ENCODE assay signal across 9 cellular contexts in the genomic region with DNA sequence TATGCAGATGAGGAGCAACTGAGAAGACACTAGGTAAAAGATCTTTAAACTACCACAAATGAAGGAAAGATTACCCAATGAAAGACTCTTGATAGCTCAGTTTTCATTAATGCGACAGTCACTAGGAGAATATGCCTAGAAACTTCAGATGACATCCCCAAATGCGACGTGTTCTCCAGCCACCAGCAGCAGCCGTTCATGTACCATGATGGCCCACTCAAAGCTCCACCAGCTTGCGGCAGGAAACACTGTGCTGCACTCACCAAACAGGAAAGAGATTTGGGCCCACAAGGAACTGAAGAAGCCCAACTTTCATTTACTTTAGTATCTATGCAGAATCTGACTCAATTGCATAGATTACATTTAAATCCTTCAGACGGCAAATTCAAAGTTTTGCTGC. TPM values are rescaled to one million over a fixed set of nuclear protein-coding genes. Genes with fewer than 3 reads are reported as not detected.
A peak's percentile ranks its signal among the peaks of the same experiment; 100 is the strongest.
DNase-seq lines count a peak whose midpoint lies in the region; ATAC-seq and TF ChIP-seq lines count a peak whose summit lies in the region.
"Had no signal": no experiment of that assay in that cellular context is flagged by ENCODE, and none has a peak within 500 bp of the region (broad histone marks: within the 10 kb centered on the region; RNA-seq: fewer than 3 reads in every experiment).

No MANE protein-coding gene starts in this region.

- no peaks in the 10 kb centered on the region for H3K27me3 Mint-ChIP-seq in dendritic cell treated with granulocyte-macrophage colony-stimulating factor and Interleukin-4, amounts not matched to agents 40 ng/mL and 50 ng/mL, for 4 days
- no peaks in the 10 kb centered on the region for H3K27me3 Mint-ChIP-seq in stimulated activated naive B cell treated with anti-CD40 and anti-IgM and Interleukin-4, amounts not matched to agents 10 μg/mL and 1 μg/mL and 100 μg/mL, for 72 hours

- intact Hi-C loops in dendritic cell treated with granulocyte-macrophage colony-stimulating factor and Interleukin-4, amounts not matched to agents 40 ng/mL and 50 ng/mL, for 4 days (cut with micrococcal nuclease): no loop called here
- intact Hi-C loops in breast epithelium (cut with DNase I; ENCODE audit: low total_unique reads): no loop called here

- peaks cover 18% of the 10 kb centered on the region for H3K36me3 Mint-ChIP-seq in dendritic cell treated with granulocyte-macrophage colony-stimulating factor and Interleukin-4, amounts not matched to agents 40 ng/mL and 50 ng/mL, for 4 days (ENCODE audit: low read depth)
- peaks cover 7 to 17% of the 10 kb centered on the region in 2 donors for H3K36me3 Mint-ChIP-seq in stimulated activated naive B cell treated with anti-CD40 and anti-IgM and Interleukin-4, amounts not matched to agents 10 μg/mL and 1 μg/mL and 100 μg/mL, for 72 hours

- no peak overlapping the region for H3K27ac ChIP-seq in breast epithelium
- no peak overlapping the region for H3K27ac ChIP-seq in foreskin keratinocyte

- TF ChIP-seq CTCF in breast epithelium (IDR thresholded peaks at IDR 0.05) (no peak), foreskin keratinocyte (conservative IDR thresholded peaks at IDR 0.05) (no peak)

- DNase-seq in KBM-7 (peak; percentile 40), breast epithelium (ENCODE audit: low spot score in 2 of 2) (no peak), foreskin keratinocyte (no peak), HPDE6-E6E7 (ENCODE audit: extremely low spot score) (no peak)
- DNase-seq in activated CD4-positive, alpha-beta T cell treated with anti-CD3 and anti-CD28 coated beads for 4 hours: peak; percentile 31 to 43
- no peak for DNase-seq in stimulated activated naive B cell treated with anti-CD40 and anti-IgM and Interleukin-4, amounts not matched to agents 10 μg/mL and 1 μg/mL and 100 μg/mL, for 72 hours
- DNase-seq: pancreas had no signal

- peaks cover 76% of the 10 kb centered on the region for H3K4me1 Mint-ChIP-seq in dendritic cell treated with granulocyte-macrophage colony-stimulating factor and Interleukin-4, amounts not matched to agents 40 ng/mL and 50 ng/mL, for 4 days (ENCODE audit: low read depth)
- peaks cover 50 to 82% of the 10 kb centered on the region in 2 donors for H3K4me1 Mint-ChIP-seq in stimulated activated naive B cell treated with anti-CD40 and anti-IgM and Interleukin-4, amounts not matched to agents 10 μg/mL and 1 μg/mL and 100 μg/mL, for 72 hours

- H3K4me1 ChIP-seq in breast epithelium (peaks cover 3 to 38% of the 10 kb centered on the region in 2 donors), foreskin keratinocyte (peaks cover 4% of the 10 kb centered on the region)

- no peaks in the 10 kb centered on the region for H3K9me3 Mint-ChIP-seq in dendritic cell treated with granulocyte-macrophage colony-stimulating factor and Interleukin-4, amounts not matched to agents 40 ng/mL and 50 ng/mL, for 4 days
- no peaks in the 10 kb centered on the region for H3K9me3 Mint-ChIP-seq in stimulated activated naive B cell treated with anti-CD40 and anti-IgM and Interleukin-4, amounts not matched to agents 10 μg/mL and 1 μg/mL and 100 μg/mL, for 72 hours

- no peaks in the 10 kb centered on the region for H3K27me3 ChIP-seq in breast epithelium
- H3K27me3 ChIP-seq in foreskin keratinocyte: no peaks in the 10 kb centered on the region
- H3K27me3 ChIP-seq: pancreas had no signal

- no peak overlapping the region for H3K4me3 ChIP-seq in breast epithelium
- H3K4me3 ChIP-seq: pancreas had no signal

- H3K9me3 ChIP-seq in breast epithelium: no peaks in the 10 kb centered on the region
- H3K9me3 ChIP-seq: pancreas had no signal

- TF ChIP-seq POLR2A in breast epithelium (IDR thresholded peaks at IDR 0.05): no peak

- in situ Hi-C loops in KBM-7 (cut with MboI; ENCODE audit: low pct_unique_long_range_greater_than_20kb, low sequenced_read_pairs): no loop called here

- peak overlapping the region; percentile 68 for H3K27ac Mint-ChIP-seq in dendritic cell treated with granulocyte-macrophage colony-stimulating factor and Interleukin-4, amounts not matched to agents 40 ng/mL and 50 ng/mL, for 4 days
- peak overlapping the region; percentile 87 for H3K27ac Mint-ChIP-seq in stimulated activated naive B cell treated with anti-CD40 and anti-IgM and Interleukin-4, amounts not matched to agents 10 μg/mL and 1 μg/mL and 100 μg/mL, for 72 hours

- H3K36me3 ChIP-seq in breast epithelium: no peaks in the 10 kb centered on the region
- H3K36me3 ChIP-seq: pancreas had no signal

- H3K4me3 Mint-ChIP-seq in dendritic cell treated with granulocyte-macrophage colony-stimulating factor and Interleukin-4, amounts not matched to agents 40 ng/mL and 50 ng/mL, for 4 days: peak overlapping the region; percentile 34
- peak overlapping the region; percentile 66 to 72 for H3K4me3 Mint-ChIP-seq in stimulated activated naive B cell treated with anti-CD40 and anti-IgM and Interleukin-4, amounts not matched to agents 10 μg/mL and 1 μg/mL and 100 μg/mL, for 72 hours

- peak; percentile 66 to 70 for ATAC-seq in stimulated activated naive B cell treated with anti-CD40 and anti-IgM and Interleukin-4, amounts not matched to agents 10 μg/mL and 1 μg/mL and 100 μg/mL, for 72 hours (replicated peaks)
- ATAC-seq in foreskin keratinocyte: no peak
- ATAC-seq: Panc1, pancreas had no signal

RNA-seq across cellular contexts. Expression of a gene that starts 7.5 kb away (rescaled TPM):
- total RNA-seq in breast epithelium (10 to 100 TPM; 59.8 to 83.1 (median 64.9) TPM), foreskin keratinocyte (34.0 and 34.2 TPM in 2 replicates)
- 11.0 and 12.3 TPM in 2 replicates for polyA plus RNA-seq in foreskin keratinocyte

RNA-seq across cellular contexts. Expression of a gene that starts 19.1 kb away (rescaled TPM):
- total RNA-seq in breast epithelium: 10 to 100 TPM; 30.2 to 36.7 (median 31.8) TPM
- 25.5 and 26.9 TPM in 2 replicates for total RNA-seq in foreskin keratinocyte
- 16.2 and 18.2 TPM in 2 replicates for polyA plus RNA-seq in foreskin keratinocyte

RNA-seq across cellular contexts. Expression of a gene that starts 33.7 kb away (rescaled TPM):
- total RNA-seq in breast epithelium (1 to 10 TPM; 2.2 to 4.9 (median 2.7) TPM), foreskin keratinocyte (0.25 and 0.34 TPM in 2 replicates)
- polyA plus RNA-seq in foreskin keratinocyte: 0.29 and 0.33 TPM in 2 replicates

RNA-seq across cellular contexts. Expression of a gene that starts 57.2 kb away (rescaled TPM):
- total RNA-seq in breast epithelium (10 to 100 TPM in 2 of 3 donors, 1 to 10 TPM in 1; 7.8 to 21.0 (median 12.5) TPM), foreskin keratinocyte (13.6 and 15.8 TPM in 2 replicates)
- 7.5 and 10.1 TPM in 2 replicates for polyA plus RNA-seq in foreskin keratinocyte

Comparison
In these comparisons a context has a peak if more than half of its experiments do, and no peak if none do; other contexts are left out.
1. DNase-seq: peak in KBM-7 (single experiment) and activated CD4-positive, alpha-beta T cell treated with anti-CD3 and anti-CD28 coated beads for 4 hours (2 of 2); none in stimulated activated naive B cell treated with anti-CD40 and anti-IgM and Interleukin-4, amounts not matched to agents 10 μg/mL and 1 μg/mL and 100 μg/mL, for 72 hours (single experiment), breast epithelium (0 of 2), foreskin keratinocyte (0 of 2) and HPDE6-E6E7 (single experiment).